1 cellular context compared by ENCODE assay signal in genomic region chr6:26387565-26387964, GRCh38.
TF ChIP-seq lines count a peak whose summit lies in the region.

No MANE protein-coding gene starts in this region.

TF ChIP-seq in K562, 482 proteins besides CTCF, POLR2A, EP300 and RAD21:
- TF ChIP-seq C11orf30 (IDR thresholded peaks at IDR 0.05; ENCODE audit: low read depth): peak; percentile 18; the same call in 1 of the 2 replicates
- peak; percentile 63 for TF ChIP-seq ZNF316 (IDR thresholded peaks at IDR 0.05)
- no peak for TF ChIP-seq POLR3A (IDR thresholded peaks at IDR 0.05; ENCODE audit: borderline replicate concordance, extremely low read depth, insufficient read depth, insufficient read length)
- TF ChIP-seq ZNF197 (CRISPR knock-in tag; IDR thresholded peaks at IDR 0.05; ENCODE audit: low read depth): no peak
- TF ChIP-seq, protein P1, sequence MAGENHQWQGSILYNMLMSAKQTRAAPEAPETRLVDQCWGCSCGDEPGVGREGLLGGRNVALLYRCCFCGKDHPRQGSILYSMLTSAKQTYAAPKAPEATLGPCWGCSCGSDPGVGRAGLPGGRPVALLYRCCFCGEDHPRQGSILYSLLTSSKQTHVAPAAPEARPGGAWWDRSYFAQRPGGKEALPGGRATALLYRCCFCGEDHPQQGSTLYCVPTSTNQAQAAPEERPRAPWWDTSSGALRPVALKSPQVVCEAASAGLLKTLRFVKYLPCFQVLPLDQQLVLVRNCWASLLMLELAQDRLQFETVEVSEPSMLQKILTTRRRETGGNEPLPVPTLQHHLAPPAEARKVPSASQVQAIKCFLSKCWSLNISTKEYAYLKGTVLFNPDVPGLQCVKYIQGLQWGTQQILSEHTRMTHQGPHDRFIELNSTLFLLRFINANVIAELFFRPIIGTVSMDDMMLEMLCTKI (IDR thresholded peaks at IDR 0.05; ENCODE audit: partially characterized antibody): no peak
- TF ChIP-seq ZNF175 (CRISPR knock-in tag; IDR thresholded peaks at IDR 0.05; ENCODE audit: low read depth): no peak
